Comparison of ENCODE assay signal across 8 cellular contexts in genomic region chr12:9869307-9870161, GRCh38. TPM values are rescaled to one million over a fixed set of nuclear protein-coding genes. Genes with fewer than 3 reads are reported as not detected.
DNase-seq lines count a peak whose midpoint lies in the region; ATAC-seq, FAIRE-seq and TF ChIP-seq lines count a peak whose summit lies in the region.

TSS of gene CLEC2B (minus strand) at chr12:9869354.

- H3K4me3 Mint-ChIP-seq in T-helper 2 cell treated with Interferon-gamma antibody and Interleukin-4, amounts not matched to agents 5 μg/mL and 100 μg/mL, for 36 hours, result peak within 1 kb of the TSS; percentile 94
- peak within 1 kb of the TSS; percentile 98 for H3K4me3 Mint-ChIP-seq in natural killer cell

- ATAC-seq in HG03066 (IDR thresholded peaks at IDR 0.05; ENCODE audit: low read depth, unreplicated experiment), result peak; percentile 44
- peak; percentile 74 to 86 (median 74) for ATAC-seq in natural killer cell

- peak within 1 kb of the TSS; percentile 99 for H3K4me2 ChIP-seq in endothelial cell of umbilical vein (ENCODE audit: insufficient read depth, low read length)

- intact Hi-C loops in endothelial cell of umbilical vein (cut with micrococcal nuclease), result loop anchor here (1.0 to 5.0 kb wide), 4 partner anchors 58 to 163 kb away; no protein-coding TSS in a partner anchor
- intact Hi-C loops in natural killer cell (cut with micrococcal nuclease), result loop anchor here (1.0 to 10.0 kb wide), 7 partner anchors 17 to 523 kb away; partner anchors contain the start of genes KLRD1, KLRF1 and KLRK1

- H3K4me3 ChIP-seq in endothelial cell of umbilical vein (replicated peaks in 1 of 3; ENCODE audit: insufficient read depth in 1 of 3, low read depth in 1 of 3, low read length in 3 of 3), result peak within 1 kb of the TSS; percentile 28 to 93 (median 73)

- no peaks in the 10 kb centered on the region for H3K9me1 ChIP-seq in endothelial cell of umbilical vein (replicated peaks; ENCODE audit: control insufficient read depth, extremely low read depth, insufficient read depth, low read length)

- H2AFZ ChIP-seq in endothelial cell of umbilical vein (ENCODE audit: low read depth, low read length), result peak within 1 kb of the TSS; percentile 94

- H3K4me1 Mint-ChIP-seq in T-helper 2 cell treated with Interferon-gamma antibody and Interleukin-4, amounts not matched to agents 5 μg/mL and 100 μg/mL, for 36 hours (ENCODE audit: low read depth), result peaks cover 36% of the 10 kb centered on the region
- peaks cover 38 to 43% of the 10 kb centered on the region in 2 donors for H3K4me1 Mint-ChIP-seq in natural killer cell

- CTCF ChIA-PET in endothelial cell of umbilical vein (lab: Charles Lee), result interaction anchor here (0.5 to 4.4 kb wide), 4 partner anchors 72 to 147 kb away, joined by 3 to 21 read pairs (median 4); no protein-coding TSS in a partner anchor

- no peaks in the 10 kb centered on the region for H3K27me3 Mint-ChIP-seq in T-helper 2 cell treated with Interferon-gamma antibody and Interleukin-4, amounts not matched to agents 5 μg/mL and 100 μg/mL, for 36 hours (ENCODE audit: low read depth)
- H3K27me3 Mint-ChIP-seq in natural killer cell (ENCODE audit: low read depth in 2 of 2), result no peaks in the 10 kb centered on the region

- no peaks in the 10 kb centered on the region for H3K36me3 ChIP-seq in endothelial cell of umbilical vein (ENCODE audit: control insufficient read depth in 2 of 2, extremely low read depth in 1 of 2, insufficient read depth in 2 of 2, low read length in 2 of 2)

- peak within 1 kb of the TSS; percentile 94 for H3K9ac ChIP-seq in endothelial cell of umbilical vein (replicated peaks; ENCODE audit: extremely low read depth, insufficient read depth, low read length)

- no peak for TF ChIP-seq POLR2A in GM12892 (IDR thresholded peaks at IDR 0.05; ENCODE audit: low read depth, low read length)
- peak; percentile 60 for TF ChIP-seq POLR2A in endothelial cell of umbilical vein (IDR thresholded peaks at IDR 0.05; ENCODE audit: low read depth, low read length)

- FAIRE-seq in GM12892 (lab: Jason Lieb, UNC) (peak; percentile 85), endothelial cell of umbilical vein (lab: Jason Lieb, UNC) (peak; percentile 55)

- H3K27ac Mint-ChIP-seq in T-helper 2 cell treated with Interferon-gamma antibody and Interleukin-4, amounts not matched to agents 5 μg/mL and 100 μg/mL, for 36 hours, result peak within 1 kb of the TSS; percentile 95
- H3K27ac Mint-ChIP-seq in natural killer cell, result peak within 1 kb of the TSS; percentile 98 to 100

- H4K20me1 ChIP-seq in endothelial cell of umbilical vein (replicated peaks; ENCODE audit: control insufficient read depth, extremely low read depth, insufficient read depth, low read length), result no peaks in the 10 kb centered on the region

- H3K9me3 Mint-ChIP-seq in T-helper 2 cell treated with Interferon-gamma antibody and Interleukin-4, amounts not matched to agents 5 μg/mL and 100 μg/mL, for 36 hours, result no peaks in the 10 kb centered on the region
- H3K9me3 Mint-ChIP-seq in natural killer cell, result no peaks in the 10 kb centered on the region

- peaks cover 6% of the 10 kb centered on the region for H3K36me3 Mint-ChIP-seq in T-helper 2 cell treated with Interferon-gamma antibody and Interleukin-4, amounts not matched to agents 5 μg/mL and 100 μg/mL, for 36 hours (ENCODE audit: low read depth)
- peaks cover 10% of the 10 kb centered on the region for H3K36me3 Mint-ChIP-seq in natural killer cell

- H3K79me2 ChIP-seq in endothelial cell of umbilical vein (ENCODE audit: control insufficient read depth, insufficient read depth, low read length), result peaks cover 28% of the 10 kb centered on the region

- H3K4me1 ChIP-seq in endothelial cell of umbilical vein (ENCODE audit: control insufficient read depth, extremely low read depth, insufficient read depth, low read length), result peaks cover 31% of the 10 kb centered on the region

- no peak for DNase-seq in GM12892 (ENCODE audit: insufficient read length)
- peak; percentile 27 for DNase-seq in T-helper 2 cell treated with Interferon-gamma antibody and Interleukin-4, amounts not matched to agents 5 μg/mL and 100 μg/mL, for 36 hours (ENCODE audit: low spot score)
- DNase-seq in endothelial cell of umbilical vein (ENCODE audit: low read depth, low spot score), result peak; percentile 92
- no peak for DNase-seq in natural killer cell
- no peak for DNase-seq in DMS114 treated with DMSO at 0.1 percent for 48 hours (lab: John Stamatoyannopoulos, UW; ENCODE audit: unreplicated experiment)
- DNase-seq in NCI-H82 (lab: John Stamatoyannopoulos, UW), result no peak
- DNase-seq in iPS-NIHi11 (ENCODE audit: low spot score), result no peak

- no peaks in the 10 kb centered on the region for H3K9me3 ChIP-seq in endothelial cell of umbilical vein (replicated peaks; ENCODE audit: control insufficient read depth, insufficient read depth, low read length)

- POLR2A ChIA-PET in endothelial cell of umbilical vein (lab: Charles Lee), result interaction anchor here (0.5 to 0.6 kb wide), 2 partner anchors 94 to 1933 kb away, joined by 4 to 6 read pairs; no protein-coding TSS in a partner anchor

- no peaks in the 10 kb centered on the region for H3K27me3 ChIP-seq in endothelial cell of umbilical vein (ENCODE audit: control insufficient read depth in 2 of 2, insufficient read depth in 2 of 2, low read length in 2 of 2)

- TF ChIP-seq CTCF in endothelial cell of umbilical vein (IDR thresholded peaks at IDR 0.05; ENCODE audit: extremely low read depth in 1 of 2, insufficient read depth in 1 of 2, low read depth in 1 of 2, low read length in 2 of 2) (no peak), natural killer cell (IDR thresholded peaks at IDR 0.05) (no peak)

- dilution Hi-C loops in endothelial cell of umbilical vein (cut with MboI; ENCODE audit: extremely low pct_ligation_motif_present, low sequenced_read_pairs), result no loop called here

- H3K27ac ChIP-seq in endothelial cell of umbilical vein (ENCODE audit: insufficient read depth, low read depth, low read length), result peak within 1 kb of the TSS; percentile 96

- BruUV-seq in endothelial cell of umbilical vein (replicated peaks; lab: Mats Ljungman, UMichigan), result TSS peak; percentile 97

TF ChIP-seq in endothelial cell of umbilical vein, 7 proteins besides CTCF, POLR2A, EP300 and RAD21:
- no peak for TF ChIP-seq GATA2 (IDR thresholded peaks at IDR 0.05; ENCODE audit: insufficient read depth, insufficient read length, low read depth, low read length)
- peak; percentile 76 for TF ChIP-seq FOS (IDR thresholded peaks at IDR 0.05; ENCODE audit: borderline replicate concordance, insufficient read depth, low read length)
- peak; percentile 49 for TF ChIP-seq POLR2AphosphoS5 (IDR thresholded peaks at IDR 0.05; ENCODE audit: insufficient read depth, low read depth, low read length)
- TF ChIP-seq, protein P1, sequence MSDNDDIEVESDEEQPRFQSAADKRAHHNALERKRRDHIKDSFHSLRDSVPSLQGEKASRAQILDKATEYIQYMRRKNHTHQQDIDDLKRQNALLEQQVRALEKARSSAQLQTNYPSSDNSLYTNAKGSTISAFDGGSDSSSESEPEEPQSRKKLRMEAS (IDR thresholded peaks at IDR 0.05; ENCODE audit: insufficient read depth, insufficient read length), result no peak
- TF ChIP-seq JUN (IDR thresholded peaks at IDR 0.05; ENCODE audit: borderline replicate concordance, insufficient read depth, insufficient read length, low read depth), result peak; percentile 74
- no peak for TF ChIP-seq MYC (IDR thresholded peaks at IDR 0.05; ENCODE audit: low read depth, low read length)
- TF ChIP-seq EZH2 (IDR thresholded peaks at IDR 0.05; ENCODE audit: borderline replicate concordance, low read depth, low read length, severe bottlenecking), result no peak

RNA-seq across cellular contexts. Expression of gene CLEC2B, which starts in this region (rescaled TPM):
- polyA plus RNA-seq in GM12892 (2012; ENCODE audit: missing spikeins), result 3.2 TPM
- 16.4 and 18.3 TPM in 2 replicates for total RNA-seq in endothelial cell of umbilical vein
- polyA plus RNA-seq in endothelial cell of umbilical vein, result 4.4 and 6.7 TPM in 2 replicates
- polyA plus RNA-seq in endothelial cell of umbilical vein (2011; cell fraction: cytosol; rRNA removed), result 8.0 and 9.4 TPM in 2 replicates
- 25.2 and 31.4 TPM in 2 replicates for polyA plus RNA-seq in endothelial cell of umbilical vein (2011; cell fraction: nucleus; rRNA removed)
- 9.0 and 11.6 TPM in 2 replicates for polyA plus RNA-seq in endothelial cell of umbilical vein (2012)
- polyA minus RNA-seq in endothelial cell of umbilical vein, result 2.2 and 6.4 TPM in 2 replicates
- 7.1 TPM for polyA minus RNA-seq in endothelial cell of umbilical vein (2011; cell fraction: cytosol; rRNA and poly(A)+ RNA removed)
- 18.3 and 26.1 TPM in 2 replicates for polyA minus RNA-seq in endothelial cell of umbilical vein (2011; cell fraction: nucleus; rRNA and poly(A)+ RNA removed)
- 100 to 1,000 TPM; 158 to 302 (median 220) TPM for total RNA-seq in natural killer cell

Comparison
In these comparisons a context has a peak if more than half of its experiments do, and no peak if none do; other contexts are left out.
1. DNase-seq: peak in T-helper 2 cell treated with Interferon-gamma antibody and Interleukin-4, amounts not matched to agents 5 μg/mL and 100 μg/mL, for 36 hours (single experiment) and endothelial cell of umbilical vein (single experiment); none in GM12892 (single experiment), natural killer cell (single experiment), DMS114 treated with DMSO at 0.1 percent for 48 hours (single experiment), NCI-H82 (single experiment) and iPS-NIHi11 (single experiment).